1 cellular context compared by ENCODE assay signal in the genomic region with DNA sequence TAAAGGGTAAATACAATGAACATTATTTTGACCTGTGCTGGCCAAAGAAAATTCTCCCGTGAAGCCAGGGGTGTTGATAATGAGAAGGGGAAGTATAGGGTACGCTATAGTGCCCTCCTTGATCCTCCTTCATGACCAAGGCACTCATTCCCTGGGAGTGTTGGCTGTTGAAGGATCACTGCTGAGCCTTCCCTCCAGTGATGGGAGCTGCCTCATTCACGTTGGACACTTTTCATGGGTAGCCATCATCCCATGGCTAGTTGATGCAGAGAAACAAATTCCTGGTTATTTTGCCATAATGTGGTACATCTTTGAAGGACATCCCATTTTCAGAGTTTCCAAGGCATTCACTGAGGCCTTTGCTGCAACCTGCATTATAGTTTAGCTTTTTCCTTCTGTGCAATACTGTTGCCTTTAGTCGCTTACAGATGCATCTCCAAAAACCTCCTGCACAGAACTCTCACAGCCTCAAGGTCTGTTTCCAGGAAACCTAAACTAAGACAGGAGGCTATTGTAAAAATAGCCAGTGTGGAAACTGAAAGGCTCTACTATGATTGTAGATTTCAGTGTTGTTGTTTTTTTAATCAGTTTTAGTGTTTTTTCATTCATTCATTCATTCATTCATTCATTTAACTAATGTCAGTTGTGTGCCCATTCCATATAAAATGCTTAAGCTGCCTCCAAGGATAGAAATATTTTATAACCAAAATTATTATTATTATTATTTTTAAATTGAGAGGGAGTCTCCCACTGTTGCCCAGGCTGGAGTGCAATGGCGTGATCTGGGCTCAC.
TF ChIP-seq lines count a peak whose summit lies in the region.

No MANE protein-coding gene starts in this region.

TF ChIP-seq in GM12878, 131 proteins besides CTCF, POLR2A, EP300 and RAD21:
- TF ChIP-seq, protein P1, sequence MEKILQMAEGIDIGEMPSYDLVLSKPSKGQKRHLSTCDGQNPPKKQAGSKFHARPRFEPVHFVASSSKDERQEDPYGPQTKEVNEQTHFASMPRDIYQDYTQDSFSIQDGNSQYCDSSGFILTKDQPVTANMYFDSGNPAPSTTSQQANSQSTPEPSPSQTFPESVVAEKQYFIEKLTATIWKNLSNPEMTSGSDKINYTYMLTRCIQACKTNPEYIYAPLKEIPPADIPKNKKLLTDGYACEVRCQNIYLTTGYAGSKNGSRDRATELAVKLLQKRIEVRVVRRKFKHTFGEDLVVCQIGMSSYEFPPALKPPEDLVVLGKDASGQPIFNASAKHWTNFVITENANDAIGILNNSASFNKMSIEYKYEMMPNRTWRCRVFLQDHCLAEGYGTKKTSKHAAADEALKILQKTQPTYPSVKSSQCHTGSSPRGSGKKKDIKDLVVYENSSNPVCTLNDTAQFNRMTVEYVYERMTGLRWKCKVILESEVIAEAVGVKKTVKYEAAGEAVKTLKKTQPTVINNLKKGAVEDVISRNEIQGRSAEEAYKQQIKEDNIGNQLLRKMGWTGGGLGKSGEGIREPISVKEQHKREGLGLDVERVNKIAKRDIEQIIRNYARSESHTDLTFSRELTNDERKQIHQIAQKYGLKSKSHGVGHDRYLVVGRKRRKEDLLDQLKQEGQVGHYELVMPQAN (conservative IDR thresholded peaks at IDR 0.05) = no peak
- TF ChIP-seq ZNF24 (IDR thresholded peaks at IDR 0.05) (peak; percentile 81), SREBF2 (IDR thresholded peaks at IDR 0.05; ENCODE audit: low read length) (no peak), CREB1 (IDR thresholded peaks at IDR 0.05; ENCODE audit: low read depth) (no peak), HCFC1 (IDR thresholded peaks at IDR 0.05; ENCODE audit: low read length) (no peak), LARP7 (IDR thresholded peaks at IDR 0.05) (no peak)
- TF ChIP-seq, protein P2, sequence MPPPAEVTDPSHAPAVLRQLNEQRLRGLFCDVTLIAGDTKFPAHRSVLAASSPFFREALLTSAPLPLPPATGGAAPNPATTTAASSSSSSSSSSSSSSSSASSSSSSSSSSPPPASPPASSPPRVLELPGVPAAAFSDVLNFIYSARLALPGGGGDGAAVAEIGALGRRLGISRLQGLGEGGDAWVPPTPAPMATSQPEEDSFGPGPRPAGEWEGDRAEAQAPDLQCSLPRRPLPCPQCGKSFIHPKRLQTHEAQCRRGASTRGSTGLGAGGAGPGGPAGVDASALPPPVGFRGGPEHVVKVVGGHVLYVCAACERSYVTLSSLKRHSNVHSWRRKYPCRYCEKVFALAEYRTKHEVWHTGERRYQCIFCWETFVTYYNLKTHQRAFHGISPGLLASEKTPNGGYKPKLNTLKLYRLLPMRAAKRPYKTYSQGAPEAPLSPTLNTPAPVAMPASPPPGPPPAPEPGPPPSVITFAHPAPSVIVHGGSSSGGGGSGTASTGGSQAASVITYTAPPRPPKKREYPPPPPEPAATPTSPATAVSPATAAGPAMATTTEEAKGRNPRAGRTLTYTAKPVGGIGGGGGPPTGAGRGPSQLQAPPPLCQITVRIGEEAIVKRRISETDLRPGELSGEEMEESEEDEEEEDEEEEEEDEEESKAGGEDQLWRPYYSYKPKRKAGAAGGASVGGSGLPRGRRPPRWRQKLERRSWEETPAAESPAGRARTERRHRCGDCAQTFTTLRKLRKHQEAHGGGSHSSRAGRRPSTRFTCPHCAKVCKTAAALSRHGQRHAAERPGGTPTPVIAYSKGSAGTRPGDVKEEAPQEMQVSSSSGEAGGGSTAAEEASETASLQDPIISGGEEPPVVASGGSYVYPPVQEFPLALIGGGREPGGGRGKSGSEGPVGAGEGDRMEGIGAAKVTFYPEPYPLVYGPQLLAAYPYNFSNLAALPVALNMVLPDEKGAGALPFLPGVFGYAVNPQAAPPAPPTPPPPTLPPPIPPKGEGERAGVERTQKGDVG (CRISPR knock-in tag; IDR thresholded peaks at IDR 0.05) = no peak
